Comparison of ENCODE assay signal across 8 cellular contexts in genomic region chr17:7219434-7219811, GRCh38. TPM values are rescaled to one million over a fixed set of nuclear protein-coding genes. Genes with fewer than 3 reads are reported as not detected.
A peak's percentile ranks its signal among the peaks of the same experiment; 100 is the strongest.
DNase-seq lines count a peak whose midpoint lies in the region; ATAC-seq, FAIRE-seq and TF ChIP-seq lines count a peak whose summit lies in the region.

No MANE protein-coding gene starts in this region.

- H3K27me3 ChIP-seq in foreskin keratinocyte (no peaks in the 10 kb centered on the region), gastrocnemius medialis (no peaks in the 10 kb centered on the region)

- ATAC-seq in foreskin keratinocyte: no peak
- peak; percentile 2 to 4 for ATAC-seq in gastrocnemius medialis

- peaks cover 0 to 38% of the 10 kb centered on the region in 2 donors for H3K36me3 ChIP-seq in gastrocnemius medialis

- in situ Hi-C loops in gastrocnemius medialis (cut with MboI; ENCODE audit: low sequenced_read_pairs in 4 of 4): no loop called here

- H3K4me1 ChIP-seq in foreskin keratinocyte (peaks cover 6% of the 10 kb centered on the region), gastrocnemius medialis (peaks cover 61 to 70% of the 10 kb centered on the region in 2 donors)

- peak overlapping the region; percentile 75 to 90 (median 84) for H3K4me3 ChIP-seq in gastrocnemius medialis

- H3K27ac ChIP-seq in VCaP (peak overlapping the region; percentile 81), foreskin keratinocyte (peak overlapping the region; percentile 82), gastrocnemius medialis (peak overlapping the region; percentile 91 to 99 (median 96))

- TF ChIP-seq CTCF in VCaP (conservative IDR thresholded peaks at IDR 0.05) (no peak), foreskin keratinocyte (conservative IDR thresholded peaks at IDR 0.05) (no peak), gastrocnemius medialis (IDR thresholded peaks at IDR 0.05 in 4 of 5, conservative IDR thresholded peaks at IDR 0.05 in 1 of 5) (no peak)

- no peaks in the 10 kb centered on the region for H3K9me3 ChIP-seq in gastrocnemius medialis

- DNase-seq in GM18507 (ENCODE audit: extremely low spot score, insufficient read length, low read depth): no peak
- no peak for DNase-seq in foreskin keratinocyte
- DNase-seq in gastrocnemius medialis: no peak
- no peak for DNase-seq in stimulated activated CD4-positive, alpha-beta T cell treated with anti-CD3 and anti-CD28 coated beads, Interleukin-1b, Interleukin-23, amount 100 ng/mL, for 48 hours
- DNase-seq in activated CD4-positive, alpha-beta T cell treated with anti-CD3 and anti-CD28 coated beads, Interleukin-2, amount 50 U/mL, for 4 hours: no peak
- no peak for DNase-seq in iPS-NIHi7 (ENCODE audit: extremely low spot score)
- no peak for DNase-seq in MV-4-11 (lab: John Stamatoyannopoulos, UW)

- no peak for TF ChIP-seq POLR2A in gastrocnemius medialis (IDR thresholded peaks at IDR 0.05)

- intact Hi-C loops in gastrocnemius medialis (cut with DNase I; ENCODE audit: low total_unique reads): loop anchor here (1.0 to 10.0 kb wide), 2 partner anchors 77 to 615 kb away; partner anchors contain the start of gene KDM6B

- FAIRE-seq in GM18507 (lab: Jason Lieb, UNC): peak; percentile 5

RNA-seq across cellular contexts. Expression of gene DLG4, which starts 0.2 kb away (rescaled TPM):
- total RNA-seq in foreskin keratinocyte (7.3 and 7.7 TPM in 2 replicates), gastrocnemius medialis (1 to 10 TPM; 3.5 to 6.7 (median 5.3) TPM)
- 6.2 and 6.4 TPM in 2 replicates for polyA plus RNA-seq in foreskin keratinocyte

RNA-seq across cellular contexts. Expression of gene ACADVL, which starts 0.3 kb away (rescaled TPM):
- total RNA-seq in foreskin keratinocyte: 232 and 285 TPM in 2 replicates
- polyA plus RNA-seq in foreskin keratinocyte: 223 and 266 TPM in 2 replicates
- total RNA-seq in gastrocnemius medialis: 1,000 to 10,000 TPM in 3 of 4 donors, 100 to 1,000 TPM in 1; 771 to 1,217 (median 1,086) TPM

RNA-seq across cellular contexts. Expression of gene DVL2, which starts 14.9 kb away (rescaled TPM):
- 41.5 and 45.0 TPM in 2 replicates for total RNA-seq in foreskin keratinocyte
- polyA plus RNA-seq in foreskin keratinocyte: 28.0 and 31.2 TPM in 2 replicates
- 10 to 100 TPM; 15.5 to 22.6 (median 20.5) TPM for total RNA-seq in gastrocnemius medialis

RNA-seq across cellular contexts. Expression of gene PHF23, which starts 19.8 kb away (rescaled TPM):
- 49.1 and 51.2 TPM in 2 replicates for total RNA-seq in foreskin keratinocyte
- polyA plus RNA-seq in foreskin keratinocyte: 55.9 and 56.8 TPM in 2 replicates
- 10 to 100 TPM; 16.9 to 31.8 (median 24.1) TPM for total RNA-seq in gastrocnemius medialis

RNA-seq across cellular contexts. Expression of gene GABARAP, which starts 22.8 kb away (rescaled TPM):
- total RNA-seq in foreskin keratinocyte: 162 and 204 TPM in 2 replicates
- polyA plus RNA-seq in foreskin keratinocyte: 319 and 384 TPM in 2 replicates
- total RNA-seq in gastrocnemius medialis: 100 to 1,000 TPM; 207 to 626 (median 258) TPM
